Comparison of ENCODE assay signal across 1 cellular context in the genomic region with DNA sequence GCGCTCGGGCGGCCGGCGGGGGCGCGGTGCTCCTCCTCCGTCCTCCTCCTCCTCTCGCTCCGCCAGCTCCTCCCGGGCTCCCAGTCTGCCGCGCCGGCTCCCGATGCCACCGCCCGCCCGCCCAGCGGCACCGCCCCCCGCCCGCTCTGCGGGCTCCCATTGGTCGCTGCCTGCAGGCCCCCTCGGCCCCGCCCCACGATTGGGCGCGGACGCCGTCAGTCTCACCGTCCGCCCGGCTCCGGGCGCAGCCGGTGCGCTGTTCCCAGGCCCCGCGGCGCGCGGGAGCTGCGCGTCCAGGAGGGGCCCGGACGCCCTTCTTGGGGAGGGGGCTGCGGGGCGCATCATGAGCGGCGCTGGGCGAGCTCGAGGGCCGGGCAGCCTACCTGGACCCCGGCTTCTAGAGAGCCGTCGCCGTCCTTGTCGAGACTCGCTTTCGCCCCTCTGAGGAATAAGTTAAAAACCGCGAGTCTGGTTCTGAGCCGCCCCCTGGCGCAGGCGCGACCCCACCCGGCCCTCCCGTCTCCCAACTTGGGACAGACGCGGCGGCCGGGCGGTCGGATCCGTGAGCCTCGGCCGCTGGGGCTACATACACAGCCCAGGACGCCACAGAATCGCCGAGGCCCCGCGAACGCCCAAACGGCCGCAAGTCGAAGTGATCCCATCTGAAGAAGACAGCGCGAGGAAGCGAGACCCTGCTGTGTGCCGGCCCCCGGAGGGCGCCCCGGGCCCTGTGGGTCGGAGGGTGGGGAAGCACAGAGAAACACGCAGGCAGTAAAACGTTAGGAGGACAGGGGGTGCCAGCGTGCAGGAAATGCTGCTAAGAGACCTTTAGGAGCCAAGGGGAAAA.
TF ChIP-seq lines count a peak whose summit lies in the region.

TSS of gene SIPA1L2 (minus strand) at position 87 of the 847 bp plus-strand sequence. CDS start 114,794 bp downstream, outside the sequence.

TF ChIP-seq in HepG2, 621 proteins besides CTCF, POLR2A, EP300 and RAD21 (continued from another document):
- TF ChIP-seq ZNF800 (CRISPR knock-in tag; IDR thresholded peaks at IDR 0.05) (peak; percentile 42; the same call in 1 of the 2 replicates), GTF2F1 (IDR thresholded peaks at IDR 0.05; ENCODE audit: low read length) (no peak), YY1 (IDR thresholded peaks at IDR 0.05; ENCODE audit: insufficient read depth, insufficient replicate concordance, low read depth, low read length) (no peak), TRAFD1 (CRISPR knock-in tag; IDR thresholded peaks at IDR 0.05; ENCODE audit: borderline replicate concordance) (no peak), ATF5 (CRISPR knock-in tag; IDR thresholded peaks at IDR 0.05; ENCODE audit: low read depth) (no peak), NR2C2 (CRISPR knock-in tag; IDR thresholded peaks at IDR 0.05; ENCODE audit: borderline replicate concordance) (no peak), JUND (CRISPR knock-in tag; IDR thresholded peaks at IDR 0.05) (no peak), NFYB (CRISPR knock-in tag; IDR thresholded peaks at IDR 0.05) (peak; percentile 83)
- TF ChIP-seq, protein P1, sequence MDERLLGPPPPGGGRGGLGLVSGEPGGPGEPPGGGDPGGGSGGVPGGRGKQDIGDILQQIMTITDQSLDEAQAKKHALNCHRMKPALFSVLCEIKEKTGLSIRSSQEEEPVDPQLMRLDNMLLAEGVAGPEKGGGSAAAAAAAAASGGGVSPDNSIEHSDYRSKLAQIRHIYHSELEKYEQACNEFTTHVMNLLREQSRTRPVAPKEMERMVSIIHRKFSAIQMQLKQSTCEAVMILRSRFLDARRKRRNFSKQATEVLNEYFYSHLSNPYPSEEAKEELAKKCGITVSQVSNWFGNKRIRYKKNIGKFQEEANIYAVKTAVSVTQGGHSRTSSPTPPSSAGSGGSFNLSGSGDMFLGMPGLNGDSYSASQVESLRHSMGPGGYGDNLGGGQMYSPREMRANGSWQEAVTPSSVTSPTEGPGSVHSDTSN (CRISPR knock-in tag; IDR thresholded peaks at IDR 0.05): peak; percentile 82
